In the genomic region with DNA sequence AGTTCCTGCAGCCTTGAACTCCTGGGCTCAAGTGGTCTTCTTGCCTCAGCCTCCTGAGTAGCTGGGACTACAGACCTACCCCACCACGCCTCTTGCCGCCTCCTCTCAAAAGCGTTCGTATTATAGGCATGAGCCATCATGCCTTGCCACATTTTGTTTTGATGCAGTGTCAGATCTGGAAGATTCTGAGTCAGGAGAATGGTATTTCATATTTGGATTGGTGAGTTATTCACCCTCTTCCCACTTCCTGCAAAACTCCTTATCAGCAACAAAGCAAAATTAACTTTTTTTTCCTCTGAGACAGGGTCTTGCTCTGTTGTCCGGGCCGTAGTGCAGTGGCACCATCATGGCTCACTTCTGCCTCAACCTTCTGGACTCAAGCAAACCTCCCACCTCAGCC, we compare ENCODE assay signal across 11 cellular contexts. TPM values are rescaled to one million over a fixed set of nuclear protein-coding genes. Genes with fewer than 3 reads are reported as not detected.
A peak's percentile ranks its signal among the peaks of the same experiment; 100 is the strongest.
DNase-seq lines count a peak whose midpoint lies in the region; ATAC-seq, FAIRE-seq and TF ChIP-seq lines count a peak whose summit lies in the region.
"Had no signal": no experiment of that assay in that cellular context is flagged by ENCODE, and none has a peak within 500 bp of the region (broad histone marks: within the 10 kb centered on the region; RNA-seq: fewer than 3 reads in every experiment).

No MANE protein-coding gene starts in this region.

- TF ChIP-seq CTCF in endothelial cell of umbilical vein (IDR thresholded peaks at IDR 0.05; ENCODE audit: extremely low read depth in 1 of 2, insufficient read depth in 1 of 2, low read depth in 1 of 2, low read length in 2 of 2): no peak

- peak overlapping the region; percentile 75 for H3K27ac Mint-ChIP-seq in activated CD4-positive, alpha-beta T cell treated with anti-CD3 and anti-CD28 coated beads for 36 hours

- H4K20me1 ChIP-seq in endothelial cell of umbilical vein (replicated peaks; ENCODE audit: control insufficient read depth, extremely low read depth, insufficient read depth, low read length): no peaks in the 10 kb centered on the region

- no peaks in the 10 kb centered on the region for H3K9me1 ChIP-seq in endothelial cell of umbilical vein (replicated peaks; ENCODE audit: control insufficient read depth, extremely low read depth, insufficient read depth, low read length)

- H2AFZ ChIP-seq in endothelial cell of umbilical vein (ENCODE audit: low read depth, low read length): no peak overlapping the region

- H3K4me3 Mint-ChIP-seq in activated CD4-positive, alpha-beta T cell treated with anti-CD3 and anti-CD28 coated beads for 36 hours: no peak overlapping the region

- H3K9me3 Mint-ChIP-seq in activated CD4-positive, alpha-beta T cell treated with anti-CD3 and anti-CD28 coated beads for 36 hours (ENCODE audit: low read depth): no peaks in the 10 kb centered on the region

- peak overlapping the region; percentile 5 for H3K27ac ChIP-seq in endothelial cell of umbilical vein (ENCODE audit: insufficient read depth, low read depth, low read length)
- H3K27ac ChIP-seq: 22Rv1 had no signal

- H3K27me3 Mint-ChIP-seq in activated CD4-positive, alpha-beta T cell treated with anti-CD3 and anti-CD28 coated beads for 36 hours: no peaks in the 10 kb centered on the region

- BruUV-seq in endothelial cell of umbilical vein (replicated peaks; lab: Mats Ljungman, UMichigan): no TSS peak

- intact Hi-C loops in activated CD4-positive, alpha-beta T cell treated with anti-CD3 and anti-CD28 coated beads for 36 hours (cut with DNase I, micrococcal nuclease): no loop called here
- intact Hi-C loops in endothelial cell of umbilical vein (cut with micrococcal nuclease): no loop called here

- H3K36me3 ChIP-seq in endothelial cell of umbilical vein (ENCODE audit: control insufficient read depth in 2 of 2, extremely low read depth in 1 of 2, insufficient read depth in 2 of 2, low read length in 2 of 2): no peaks in the 10 kb centered on the region

- dilution Hi-C loops in endothelial cell of umbilical vein (cut with MboI; ENCODE audit: extremely low pct_ligation_motif_present, low sequenced_read_pairs): no loop called here

- TF ChIP-seq POLR2A in endothelial cell of umbilical vein (IDR thresholded peaks at IDR 0.05; ENCODE audit: low read depth, low read length): no peak

- peaks cover 3% of the 10 kb centered on the region for H3K79me2 ChIP-seq in endothelial cell of umbilical vein (ENCODE audit: control insufficient read depth, insufficient read depth, low read length)

- peak; percentile 97 for FAIRE-seq in endothelial cell of umbilical vein (lab: Jason Lieb, UNC)

- H3K4me1 ChIP-seq in endothelial cell of umbilical vein (ENCODE audit: control insufficient read depth, extremely low read depth, insufficient read depth, low read length): peaks cover 10% of the 10 kb centered on the region

- ATAC-seq in activated CD4-positive, alpha-beta T cell treated with anti-CD3 and anti-CD28 coated beads for 36 hours: no peak
- ATAC-seq in GM21528 (IDR thresholded peaks at IDR 0.05; ENCODE audit: low FRiP score, unreplicated experiment): no peak

- no peak for DNase-seq in activated CD4-positive, alpha-beta T cell treated with anti-CD3 and anti-CD28 coated beads for 36 hours
- DNase-seq in activated CD4-positive, alpha-beta T cell treated with anti-CD3 and anti-CD28 coated beads, Interleukin-2, amount 50 U/mL, for 1 hour: no peak
- DNase-seq in RPMI7951 (ENCODE audit: low read depth) (peak; percentile 75), endothelial cell of umbilical vein (ENCODE audit: low read depth, low spot score) (peak; percentile 82), pulmonary artery endothelial cell (ENCODE audit: low read depth, low spot score) (peak; percentile 57), NCI-H2029 (lab: John Stamatoyannopoulos, UW) (no peak), NCI-H2107 treated with DMSO at 0.1 percent for 48 hours (lab: John Stamatoyannopoulos, UW; ENCODE audit: unreplicated experiment) (no peak)
- DNase-seq: GDM1, GOT3 had no signal

- POLR2A ChIA-PET in activated CD4-positive, alpha-beta T cell treated with anti-CD3 and anti-CD28 coated beads for 36 hours (lab: Charles Lee): no interaction called here
- POLR2A ChIA-PET in endothelial cell of umbilical vein (lab: Charles Lee): no interaction called here

- peaks cover 18% of the 10 kb centered on the region for H3K4me1 Mint-ChIP-seq in activated CD4-positive, alpha-beta T cell treated with anti-CD3 and anti-CD28 coated beads for 36 hours

- H3K27me3 ChIP-seq in endothelial cell of umbilical vein (ENCODE audit: control insufficient read depth in 2 of 2, insufficient read depth in 2 of 2, low read length in 2 of 2): no peaks in the 10 kb centered on the region

- H3K4me3 ChIP-seq in endothelial cell of umbilical vein (replicated peaks in 1 of 3; ENCODE audit: insufficient read depth in 1 of 3, low read depth in 1 of 3, low read length in 3 of 3): no peak overlapping the region

- no peak overlapping the region for H3K4me2 ChIP-seq in endothelial cell of umbilical vein (ENCODE audit: insufficient read depth, low read length)

- no peaks in the 10 kb centered on the region for H3K9me3 ChIP-seq in endothelial cell of umbilical vein (replicated peaks; ENCODE audit: control insufficient read depth, insufficient read depth, low read length)

- no peak overlapping the region for H3K9ac ChIP-seq in endothelial cell of umbilical vein (replicated peaks; ENCODE audit: extremely low read depth, insufficient read depth, low read length)

- peaks cover 21% of the 10 kb centered on the region for H3K36me3 Mint-ChIP-seq in activated CD4-positive, alpha-beta T cell treated with anti-CD3 and anti-CD28 coated beads for 36 hours (ENCODE audit: low read depth)

- CTCF ChIA-PET in activated CD4-positive, alpha-beta T cell treated with anti-CD3 and anti-CD28 coated beads for 36 hours (lab: Charles Lee): interaction anchor here (0.6 to 0.7 kb wide), 2 partner anchors 26 to 29 kb away, joined by 3 read pairs; no protein-coding TSS in a partner anchor
- CTCF ChIA-PET in endothelial cell of umbilical vein (lab: Charles Lee): no interaction called here

TF ChIP-seq in endothelial cell of umbilical vein, 7 proteins besides CTCF, POLR2A, EP300 and RAD21:
- TF ChIP-seq EZH2 (IDR thresholded peaks at IDR 0.05; ENCODE audit: borderline replicate concordance, low read depth, low read length, severe bottlenecking) (no peak), JUN (IDR thresholded peaks at IDR 0.05; ENCODE audit: borderline replicate concordance, insufficient read depth, insufficient read length, low read depth) (peak; percentile 73), POLR2AphosphoS5 (IDR thresholded peaks at IDR 0.05; ENCODE audit: insufficient read depth, low read depth, low read length) (peak; percentile 43), FOS (IDR thresholded peaks at IDR 0.05; ENCODE audit: borderline replicate concordance, insufficient read depth, low read length) (peak; percentile 88), GATA2 (IDR thresholded peaks at IDR 0.05; ENCODE audit: insufficient read depth, insufficient read length, low read depth, low read length) (peak; percentile 85), MYC (IDR thresholded peaks at IDR 0.05; ENCODE audit: low read depth, low read length) (no peak)
- TF ChIP-seq, protein P1, sequence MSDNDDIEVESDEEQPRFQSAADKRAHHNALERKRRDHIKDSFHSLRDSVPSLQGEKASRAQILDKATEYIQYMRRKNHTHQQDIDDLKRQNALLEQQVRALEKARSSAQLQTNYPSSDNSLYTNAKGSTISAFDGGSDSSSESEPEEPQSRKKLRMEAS (IDR thresholded peaks at IDR 0.05; ENCODE audit: insufficient read depth, insufficient read length): no peak

RNA-seq across cellular contexts. Expression of gene REST, which starts 29.6 kb away (rescaled TPM):
- 10 to 100 TPM; 44.0 to 44.9 TPM for total RNA-seq in activated CD4-positive, alpha-beta T cell treated with anti-CD3 and anti-CD28 coated beads for 36 hours
- total RNA-seq in RPMI7951 (2014; rRNA removed; shearing (Covaris generic)): 20.0 and 27.8 TPM in 2 replicates
- total RNA-seq in endothelial cell of umbilical vein: 45.9 and 48.1 TPM in 2 replicates
- polyA plus RNA-seq in endothelial cell of umbilical vein: 6.3 and 7.0 TPM in 2 replicates
- 9.6 and 10.3 TPM in 2 replicates for polyA plus RNA-seq in endothelial cell of umbilical vein (2011; cell fraction: cytosol; rRNA removed)
- polyA plus RNA-seq in endothelial cell of umbilical vein (2011; cell fraction: nucleus; rRNA removed): 13.5 and 18.7 TPM in 2 replicates
- polyA plus RNA-seq in endothelial cell of umbilical vein (2012): 14.7 and 18.2 TPM in 2 replicates
- 76.6 and 82.2 TPM in 2 replicates for polyA minus RNA-seq in endothelial cell of umbilical vein
- polyA minus RNA-seq in endothelial cell of umbilical vein (2011; cell fraction: cytosol; rRNA and poly(A)+ RNA removed): 24.7 TPM
- polyA minus RNA-seq in endothelial cell of umbilical vein (2011; cell fraction: nucleus; rRNA and poly(A)+ RNA removed): 32.4 and 33.4 TPM in 2 replicates
- 34.0 and 39.1 TPM in 2 replicates for total RNA-seq in pulmonary artery endothelial cell

RNA-seq across cellular contexts. Expression of gene NOA1, which starts 40.1 kb away (rescaled TPM):
- 10 to 100 TPM; 24.9 to 31.5 TPM for total RNA-seq in activated CD4-positive, alpha-beta T cell treated with anti-CD3 and anti-CD28 coated beads for 36 hours
- total RNA-seq in RPMI7951 (2014; rRNA removed; shearing (Covaris generic)): 10.6 and 11.9 TPM in 2 replicates
- total RNA-seq in endothelial cell of umbilical vein (16.1 and 17.1 TPM in 2 replicates), pulmonary artery endothelial cell (15.5 and 25.2 TPM in 2 replicates)
- 13.9 and 16.7 TPM in 2 replicates for polyA plus RNA-seq in endothelial cell of umbilical vein
- 13.1 and 16.4 TPM in 2 replicates for polyA plus RNA-seq in endothelial cell of umbilical vein (2011; cell fraction: cytosol; rRNA removed)
- polyA plus RNA-seq in endothelial cell of umbilical vein (2011; cell fraction: nucleus; rRNA removed): 8.8 and 9.8 TPM in 2 replicates
- 12.4 and 12.5 TPM in 2 replicates for polyA plus RNA-seq in endothelial cell of umbilical vein (2012)
- 8.4 and 9.1 TPM in 2 replicates for polyA minus RNA-seq in endothelial cell of umbilical vein
- polyA minus RNA-seq in endothelial cell of umbilical vein (2011; cell fraction: cytosol; rRNA and poly(A)+ RNA removed): 10.4 TPM
- polyA minus RNA-seq in endothelial cell of umbilical vein (2011; cell fraction: nucleus; rRNA and poly(A)+ RNA removed): 5.7 and 8.8 TPM in 2 replicates

RNA-seq across cellular contexts. Expression of gene POLR2B, which starts 41.4 kb away (rescaled TPM):
- 100 to 1,000 TPM; 108 to 133 TPM for total RNA-seq in activated CD4-positive, alpha-beta T cell treated with anti-CD3 and anti-CD28 coated beads for 36 hours
- 96.2 and 114 TPM in 2 replicates for total RNA-seq in RPMI7951 (2014; rRNA removed; shearing (Covaris generic))
- 140 and 148 TPM in 2 replicates for total RNA-seq in endothelial cell of umbilical vein
- 58.1 and 75.5 TPM in 2 replicates for polyA plus RNA-seq in endothelial cell of umbilical vein
- polyA plus RNA-seq in endothelial cell of umbilical vein (2011; cell fraction: cytosol; rRNA removed): 66.3 and 76.8 TPM in 2 replicates
- 226 and 273 TPM in 2 replicates for polyA plus RNA-seq in endothelial cell of umbilical vein (2011; cell fraction: nucleus; rRNA removed)
- polyA plus RNA-seq in endothelial cell of umbilical vein (2012): 97.3 and 135 TPM in 2 replicates
- polyA minus RNA-seq in endothelial cell of umbilical vein: 150 and 157 TPM in 2 replicates
- polyA minus RNA-seq in endothelial cell of umbilical vein (2011; cell fraction: cytosol; rRNA and poly(A)+ RNA removed): 23.2 TPM
- polyA minus RNA-seq in endothelial cell of umbilical vein (2011; cell fraction: nucleus; rRNA and poly(A)+ RNA removed): 120 and 166 TPM in 2 replicates
- total RNA-seq in pulmonary artery endothelial cell: 166 and 177 TPM in 2 replicates

Comparison
In these comparisons a context has a peak if more than half of its experiments do, and no peak if none do; other contexts are left out.
1. DNase-seq: peak in RPMI7951 (single experiment), endothelial cell of umbilical vein (single experiment) and pulmonary artery endothelial cell (single experiment); none in activated CD4-positive, alpha-beta T cell treated with anti-CD3 and anti-CD28 coated beads for 36 hours (single experiment), activated CD4-positive, alpha-beta T cell treated with anti-CD3 and anti-CD28 coated beads, Interleukin-2, amount 50 U/mL, for 1 hour (single experiment), NCI-H2029 (single experiment) and NCI-H2107 treated with DMSO at 0.1 percent for 48 hours (single experiment).